Comparison of ENCODE assay signal across 8 cellular contexts in genomic region chr20:53949319-53949839, GRCh38.
DNase-seq lines count a peak whose midpoint lies in the region; ATAC-seq and TF ChIP-seq lines count a peak whose summit lies in the region.

No MANE protein-coding gene starts in this region.

- H3K27ac ChIP-seq in SJSA1 = peak overlapping the region; percentile 92

- peaks cover 24% of the 10 kb centered on the region for H3K4me1 ChIP-seq in SJSA1 (replicated peaks)

- no peaks in the 10 kb centered on the region for H3K4me1 Mint-ChIP-seq in progenitor cell of endocrine pancreas (ENCODE audit: low read depth)

- ATAC-seq in GM18868 (IDR thresholded peaks at IDR 0.05; ENCODE audit: unreplicated experiment) (peak; percentile 90), HG03064 (IDR thresholded peaks at IDR 0.05; ENCODE audit: low read depth, unreplicated experiment) (peak; percentile 82), omental fat pad (ENCODE audit: low FRiP score) (no peak)

- TF ChIP-seq CTCF in progenitor cell of endocrine pancreas (IDR thresholded peaks at IDR 0.05; ENCODE audit: unreplicated experiment) (no peak), omental fat pad (IDR thresholded peaks at IDR 0.05) (no peak)

- peaks cover 6% of the 10 kb centered on the region for H3K9me3 Mint-ChIP-seq in progenitor cell of endocrine pancreas (ENCODE audit: low read depth)

- peak; percentile 90 to 95 for DNase-seq in SJSA1 (ENCODE audit: low read depth in 1 of 2, low spot score in 2 of 2)
- DNase-seq in activated naive CD4-positive, alpha-beta T cell treated with Interleukin-2 at 50 U/mL for 16 hours = peak; percentile 74
- DNase-seq in kidney glomerular epithelial cell (lab: John Stamatoyannopoulos, UW) = peak; percentile 70
- peak; percentile 57 to 65 for DNase-seq in stimulated activated CD8-positive, alpha-beta memory T cell treated with anti-CD3 and anti-CD28 coated beads, Interleukin-15, amount 100 ng/mL, for 48 hours (ENCODE audit: low read depth in 2 of 2)
- no peak for DNase-seq in progenitor cell of endocrine pancreas (ENCODE audit: low spot score, unreplicated experiment)
- no peak for DNase-seq in omental fat pad (ENCODE audit: low spot score)

- H3K4me3 Mint-ChIP-seq in progenitor cell of endocrine pancreas (ENCODE audit: low read depth) = no peak overlapping the region

- no peaks in the 10 kb centered on the region for H3K36me3 ChIP-seq in SJSA1

- no peaks in the 10 kb centered on the region; the same call in 1 of the 2 replicates for H3K9me3 ChIP-seq in SJSA1 (replicated peaks)

- no peak overlapping the region for H3K4me3 ChIP-seq in SJSA1

- peaks cover 2% of the 10 kb centered on the region for H3K36me3 Mint-ChIP-seq in progenitor cell of endocrine pancreas (ENCODE audit: insufficient read depth)

- peaks cover 2% of the 10 kb centered on the region for H3K27me3 Mint-ChIP-seq in progenitor cell of endocrine pancreas

- H3K27me3 ChIP-seq in SJSA1 (replicated peaks) = no peaks in the 10 kb centered on the region

- no peak overlapping the region for H3K27ac Mint-ChIP-seq in progenitor cell of endocrine pancreas

Comparison
In these comparisons a context has a peak if more than half of its experiments do, and no peak if none do; other contexts are left out.
1. DNase-seq: peak in SJSA1 (2 of 2), activated naive CD4-positive, alpha-beta T cell treated with Interleukin-2 at 50 U/mL for 16 hours (single experiment), kidney glomerular epithelial cell (single experiment) and stimulated activated CD8-positive, alpha-beta memory T cell treated with anti-CD3 and anti-CD28 coated beads, Interleukin-15, amount 100 ng/mL, for 48 hours (2 of 2); none in progenitor cell of endocrine pancreas (single experiment) and omental fat pad (single experiment).